ENCODE assay signal across 40 cellular contexts in the genomic region with DNA sequence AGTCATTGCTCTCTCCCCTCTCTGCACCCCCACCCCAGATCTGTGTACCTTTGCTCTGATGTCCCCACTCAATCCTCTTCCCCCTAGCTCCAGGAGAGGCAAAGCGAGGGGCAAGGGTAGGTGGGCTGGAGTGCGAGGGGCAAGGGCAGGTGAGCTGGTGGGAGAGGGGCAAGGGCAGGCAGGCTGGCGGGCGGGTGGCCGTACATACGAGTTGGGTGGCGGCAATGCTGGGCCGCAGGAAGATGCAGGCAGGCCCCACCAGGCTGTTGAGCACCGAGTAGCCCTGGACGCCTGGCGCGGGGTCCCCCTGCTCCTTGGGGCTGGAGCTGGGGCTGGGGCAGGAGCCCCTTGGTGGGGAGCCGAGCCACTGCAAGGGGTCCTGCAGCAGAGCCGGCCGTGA. TPM values are rescaled to one million over a fixed set of nuclear protein-coding genes. Genes with fewer than 3 reads are reported as not detected.
"Had no signal": no experiment of that assay in that cellular context is flagged by ENCODE, and none has a peak within 500 bp of the region (broad histone marks: within the 10 kb centered on the region; RNA-seq: fewer than 3 reads in every experiment).

No MANE protein-coding gene starts in this region.

- DNase-seq: activated B cell treated with CpG ODN at 0.5 μM for 24 hours; activated CD4-positive, alpha-beta memory T cell treated with anti-CD3 and anti-CD28 coated beads for 36 hours; activated CD4-positive, alpha-beta T cell treated with anti-CD3 and anti-CD28 coated beads for 48 hours; activated CD8-positive, alpha-beta memory T cell treated with anti-CD3 and anti-CD28 coated beads, Interleukin-2, amount 10 ng/mL, durations not matched to agents 7 days and 5 days; activated CD8-positive, alpha-beta memory T cell treated with anti-CD3 and anti-CD28 coated beads, Interleukin-2, amount 50 U/mL, for 4 hours; activated CD8-positive, alpha-beta T cell treated with anti-CD3 and anti-CD28 coated beads, Interleukin-2, amount 10 ng/mL, durations not matched to agents 7 days and 5 days; activated effector memory CD4-positive, alpha-beta T cell treated with anti-CD3 and anti-CD28 coated beads, Interleukin-2, amount 50 U/mL, for 16 hours; activated naive CD4-positive, alpha-beta T cell treated with anti-CD3 and anti-CD28 coated beads for 36 hours; activated naive CD8-positive, alpha-beta T cell treated with anti-CD3 and anti-CD28 coated beads for 36 hours; activated naive CD8-positive, alpha-beta T cell treated with anti-CD3 and anti-CD28 coated beads, Interleukin-2, amount 50 U/mL, for 24 hours; activated T-cell treated with anti-CD3 and anti-CD28 coated beads, Interleukin-2, amount 50 U/mL, for 1 hour; activated T-cell treated with anti-CD3 and anti-CD28 coated beads, Interleukin-2, amount 50 U/mL, for 48 hours; amygdala; aorta; body of pancreas; central memory CD4-positive, alpha-beta T cell; cerebellar nuclear complex; colonic mucosa; effector CD4-positive, alpha-beta T cell; effector memory CD8-positive, alpha-beta T cell; esophagus squamous epithelium; foreskin melanocyte; heart right ventricle; T-cell; T-helper 9 cell; WERI-Rb-1 had no signal

- H3K4me1 ChIP-seq: adrenal gland, esophagus squamous epithelium, gastroesophageal sphincter, heart right ventricle had no signal

- H3K27me3 ChIP-seq: adrenal gland, body of pancreas, colonic mucosa had no signal

- H3K36me3 ChIP-seq: adrenal gland, colonic mucosa, esophagus squamous epithelium, gastroesophageal sphincter, heart right ventricle, WERI-Rb-1 had no signal

- H3K4me3 ChIP-seq: adrenal gland, body of pancreas, colonic mucosa, esophagus squamous epithelium, gastroesophageal sphincter, heart right ventricle had no signal

- ATAC-seq: activated CD4-positive, CD25-positive, alpha-beta regulatory T cell treated with anti-CD3 and anti-CD28 coated beads, Interleukin-2, amount 50 U/mL, for 24 hours; activated CD8-positive, alpha-beta T cell treated with anti-CD3 and anti-CD28 coated beads, Interleukin-2, amount 10 ng/mL, durations not matched to agents 7 days and 5 days; activated naive CD8-positive, alpha-beta T cell treated with anti-CD3 and anti-CD28 coated beads, Interleukin-2, amount 50 U/mL, for 24 hours; body of pancreas; effector memory CD8-positive, alpha-beta T cell; gastroesophageal sphincter; T-cell had no signal

- H3K27ac ChIP-seq: adrenal gland, body of pancreas, colonic mucosa, epithelial cell of prostate, esophagus squamous epithelium, gastroesophageal sphincter, heart right ventricle had no signal

- H3K9me3 ChIP-seq: adrenal gland, body of pancreas, colonic mucosa, esophagus squamous epithelium, gastroesophageal sphincter, heart right ventricle had no signal

- FAIRE-seq: endometrium, endothelial cell of umbilical vein had no signal

RNA-seq across cellular contexts. Expression of a gene that starts 0.9 kb away (rescaled TPM):
- total RNA-seq: activated B cell treated with CpG ODN at 0.5 μM for 24 hours; activated CD4-positive, alpha-beta memory T cell treated with anti-CD3 and anti-CD28 coated beads for 36 hours; activated CD8-positive, alpha-beta memory T cell treated with anti-CD3 and anti-CD28 coated beads for 36 hours; activated CD8-positive, alpha-beta memory T cell treated with anti-CD3 and anti-CD28 coated beads, Interleukin-2, amount 10 ng/mL, durations not matched to agents 7 days and 5 days; activated CD8-positive, alpha-beta T cell treated with anti-CD3 and anti-CD28 coated beads, Interleukin-2, amount 10 ng/mL, durations not matched to agents 7 days and 5 days; activated naive CD4-positive, alpha-beta T cell treated with anti-CD3 and anti-CD28 coated beads for 36 hours; activated naive CD8-positive, alpha-beta T cell treated with anti-CD3 and anti-CD28 coated beads for 36 hours; activated T-helper 1 cell treated with anti-CD3 and anti-CD28 coated beads, Interleukin-12 subunit alpha, Interleukin-12 subunit beta, Interleukin-2, Interleukin-4 antibody, amounts not matched to agents 30 ng/mL and 10 ng/mL and 1 ng/mL, durations not matched to agents 14 hours and 24 hours and 36 hours; activated T-helper 2 cell treated with anti-CD3 and anti-CD28 coated beads, Interferon-gamma antibody, Interleukin-2, Interleukin-4, amounts not matched to agents 10 μg/mL and 5 μg/mL and 100 μg/mL, durations not matched to agents 14 hours and 24 hours and 36 hours; adrenal gland; aorta; body of pancreas; colonic mucosa; endothelial cell of umbilical vein; esophagus squamous epithelium; fibroblast of lung; fibroblast of villous mesenchyme; gastroesophageal sphincter; glomerular endothelial cell; heart right ventricle; T-cell; T-helper 2 cell treated with Interferon-gamma antibody and Interleukin-4, amounts not matched to agents 100 ng/mL and 5 ng/mL, for 36 hours had no signal
- polyA plus RNA-seq: adrenal gland, aorta, endothelial cell of umbilical vein, esophagus, fibroblast of lung, heart right ventricle had no signal
